7 cellular contexts compared by ENCODE assay signal in genomic region chr1:207890136-207890738, GRCh38. TPM values are rescaled to one million over a fixed set of nuclear protein-coding genes. Genes with fewer than 3 reads are reported as not detected.
DNase-seq lines count a peak whose midpoint lies in the region; TF ChIP-seq lines count a peak whose summit lies in the region.

No MANE protein-coding gene starts in this region.

- intact Hi-C loops in colonic mucosa (cut with DNase I): no loop called here
- intact Hi-C loops in uterus (cut with DNase I; ENCODE audit: low total_unique reads): no loop called here
- intact Hi-C loops in activated T-helper 2 cell treated with anti-CD3 and anti-CD28 coated beads, Interferon-gamma antibody, Interleukin-2, Interleukin-4, amounts not matched to agents 10 μg/mL and 5 μg/mL and 100 μg/mL, durations not matched to agents 14 hours and 24 hours and 36 hours (cut with micrococcal nuclease): no loop called here

- H3K4me3 ChIP-seq in colonic mucosa (no peak overlapping the region), uterus (no peak overlapping the region)

- H3K9me3 ChIP-seq in colonic mucosa: no peaks in the 10 kb centered on the region
- H3K9me3 ChIP-seq in uterus: no peaks in the 10 kb centered on the region

- TF ChIP-seq CTCF in colonic mucosa (IDR thresholded peaks at IDR 0.05) (no peak), uterus (IDR thresholded peaks at IDR 0.05) (no peak)

- H3K27ac Mint-ChIP-seq in activated T-helper 2 cell treated with anti-CD3 and anti-CD28 coated beads, Interferon-gamma antibody, Interleukin-2, Interleukin-4, amounts not matched to agents 10 μg/mL and 5 μg/mL and 100 μg/mL, durations not matched to agents 14 hours and 24 hours and 36 hours: no peak overlapping the region

- peak in 1 of 2 donors; percentile 8 for TF ChIP-seq POLR2A in uterus (IDR thresholded peaks at IDR 0.05)

- H3K4me1 ChIP-seq in colonic mucosa (no peaks in the 10 kb centered on the region), uterus (peaks cover 0 to 3% of the 10 kb centered on the region in 2 donors)

- H3K9ac ChIP-seq in colonic mucosa (ENCODE audit: low read depth in 2 of 2, low read length in 2 of 2): no peak overlapping the region

- H3K27ac ChIP-seq in colonic mucosa (peak overlapping the region; percentile 42), uterus (peak overlapping the region; percentile 79 to 85)

- no peaks in the 10 kb centered on the region for H3K27me3 ChIP-seq in colonic mucosa
- no peaks in the 10 kb centered on the region for H3K27me3 ChIP-seq in uterus

- peak; percentile 94 for DNase-seq in M059J (ENCODE audit: low read depth)
- DNase-seq in colonic mucosa: no peak
- peak; percentile 76 for DNase-seq in medulla oblongata (ENCODE audit: extremely low spot score)
- DNase-seq in uterus: peak; percentile 73 to 83
- no peak for DNase-seq in activated T-helper 2 cell treated with anti-CD3 and anti-CD28 coated beads, Interferon-gamma antibody, Interleukin-2, Interleukin-4, amounts not matched to agents 10 μg/mL and 5 μg/mL and 100 μg/mL, durations not matched to agents 14 hours and 24 hours and 36 hours (ENCODE audit: low spot score)
- no peak for DNase-seq in NCI-H2196 treated with DMSO at 0.1 percent for 48 hours (lab: John Stamatoyannopoulos, UW; ENCODE audit: unreplicated experiment)
- DNase-seq in cerebellum (ENCODE audit: low spot score): no peak

- no peak overlapping the region for H3K4me3 Mint-ChIP-seq in activated T-helper 2 cell treated with anti-CD3 and anti-CD28 coated beads, Interferon-gamma antibody, Interleukin-2, Interleukin-4, amounts not matched to agents 10 μg/mL and 5 μg/mL and 100 μg/mL, durations not matched to agents 14 hours and 24 hours and 36 hours (ENCODE audit: low read depth)

- H3K4me1 Mint-ChIP-seq in activated T-helper 2 cell treated with anti-CD3 and anti-CD28 coated beads, Interferon-gamma antibody, Interleukin-2, Interleukin-4, amounts not matched to agents 10 μg/mL and 5 μg/mL and 100 μg/mL, durations not matched to agents 14 hours and 24 hours and 36 hours (ENCODE audit: low read depth): peaks cover 9% of the 10 kb centered on the region

- H3K36me3 Mint-ChIP-seq in activated T-helper 2 cell treated with anti-CD3 and anti-CD28 coated beads, Interferon-gamma antibody, Interleukin-2, Interleukin-4, amounts not matched to agents 10 μg/mL and 5 μg/mL and 100 μg/mL, durations not matched to agents 14 hours and 24 hours and 36 hours (ENCODE audit: low read depth): no peaks in the 10 kb centered on the region

- H3K27me3 Mint-ChIP-seq in activated T-helper 2 cell treated with anti-CD3 and anti-CD28 coated beads, Interferon-gamma antibody, Interleukin-2, Interleukin-4, amounts not matched to agents 10 μg/mL and 5 μg/mL and 100 μg/mL, durations not matched to agents 14 hours and 24 hours and 36 hours (ENCODE audit: low read depth): peaks cover 19% of the 10 kb centered on the region

- no peaks in the 10 kb centered on the region for H3K9me3 Mint-ChIP-seq in activated T-helper 2 cell treated with anti-CD3 and anti-CD28 coated beads, Interferon-gamma antibody, Interleukin-2, Interleukin-4, amounts not matched to agents 10 μg/mL and 5 μg/mL and 100 μg/mL, durations not matched to agents 14 hours and 24 hours and 36 hours

- H3K36me3 ChIP-seq in colonic mucosa (no peaks in the 10 kb centered on the region), uterus (no peaks in the 10 kb centered on the region)

RNA-seq across cellular contexts. Expression of gene CD34, which starts 20.7 kb away (rescaled TPM):
- 0.59 and 1.6 TPM in 2 replicates for total RNA-seq in M059J (2014; rRNA removed; shearing (Covaris generic))
- total RNA-seq in colonic mucosa: 1 to 10 TPM; 3.1 to 8.4 TPM
- total RNA-seq in uterus: 100 to 1,000 TPM in 2 of 4 donors, 10 to 100 TPM in 2; 39.2 to 135 (median 81.2) TPM
- not detected in 2 replicates for total RNA-seq in activated T-helper 2 cell treated with anti-CD3 and anti-CD28 coated beads, Interferon-gamma antibody, Interleukin-2, Interleukin-4, amounts not matched to agents 10 μg/mL and 5 μg/mL and 100 μg/mL, durations not matched to agents 14 hours and 24 hours and 36 hours
- 2.8 TPM for total RNA-seq in cerebellum

Comparison
In these comparisons a context has a peak if more than half of its experiments do, and no peak if none do; other contexts are left out.
1. DNase-seq: peak in M059J (single experiment), medulla oblongata (single experiment) and uterus (2 of 2); none in colonic mucosa (single experiment), activated T-helper 2 cell treated with anti-CD3 and anti-CD28 coated beads, Interferon-gamma antibody, Interleukin-2, Interleukin-4, amounts not matched to agents 10 μg/mL and 5 μg/mL and 100 μg/mL, durations not matched to agents 14 hours and 24 hours and 36 hours (single experiment), NCI-H2196 treated with DMSO at 0.1 percent for 48 hours (single experiment) and cerebellum (single experiment).
2. RNA of gene CD34, which starts 20.7 kb away (total RNA-seq): 39.2 to 135 TPM in uterus; 3.1 to 8.4 TPM in colonic mucosa, 2.8 TPM in cerebellum (single experiment), 0.59 to 1.6 TPM in M059J and not detected in activated T-helper 2 cell treated with anti-CD3 and anti-CD28 coated beads, Interferon-gamma antibody, Interleukin-2, Interleukin-4, amounts not matched to agents 10 μg/mL and 5 μg/mL and 100 μg/mL, durations not matched to agents 14 hours and 24 hours and 36 hours; every median in the first group is over 4 times any median in the second.